ENCODE assay signal across 29 cellular contexts in the genomic region with DNA sequence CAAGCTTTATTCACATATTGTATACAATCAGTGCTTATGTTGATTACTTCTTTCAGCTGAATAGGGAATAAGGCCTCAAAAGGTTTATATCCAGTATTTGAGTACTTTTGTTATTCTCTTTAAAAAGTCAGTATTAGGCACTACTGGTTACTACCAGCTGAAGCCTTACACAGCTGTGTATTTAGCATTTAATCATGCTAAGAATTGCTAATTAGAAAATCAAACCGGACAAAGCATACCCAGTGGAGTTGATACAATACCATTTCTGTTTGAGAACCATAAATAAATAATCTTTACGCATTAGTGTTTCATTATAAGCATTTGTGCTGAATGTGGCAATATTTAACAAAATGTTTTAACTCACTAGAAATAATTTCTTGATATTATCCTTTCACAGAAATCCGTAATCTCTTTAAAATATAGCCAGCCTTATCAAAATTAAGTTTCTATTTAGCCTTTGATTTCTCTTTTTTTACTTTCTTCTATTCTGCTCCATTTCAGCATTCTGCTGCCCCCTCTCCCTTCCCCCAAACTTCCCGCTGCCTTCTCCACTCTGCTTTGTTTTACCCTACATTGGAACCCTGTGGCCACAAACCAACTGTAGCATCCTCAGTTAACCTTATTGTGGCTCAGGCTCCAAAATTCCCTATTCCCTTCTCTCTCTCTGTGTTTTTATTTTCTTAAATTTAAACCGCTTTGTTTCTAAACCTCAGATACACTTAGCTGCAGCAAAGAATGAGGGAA. TPM values are rescaled to one million over a fixed set of nuclear protein-coding genes. Genes with fewer than 3 reads are reported as not detected.
"Had no signal": no experiment of that assay in that cellular context is flagged by ENCODE, and none has a peak within 500 bp of the region (broad histone marks: within the 10 kb centered on the region; RNA-seq: fewer than 3 reads in every experiment).

No MANE protein-coding gene starts in this region.

- H3K4me3 ChIP-seq: body of pancreas, cardiac muscle cell, ovary, prostate gland, sigmoid colon, stomach, thoracic aorta had no signal

- H3K27me3 Mint-ChIP-seq: activated CD8-positive, alpha-beta memory T cell treated with anti-CD3 and anti-CD28 coated beads, Interleukin-2, amount 10 ng/mL, durations not matched to agents 7 days and 5 days; stimulated activated naive B cell treated with anti-CD40 and anti-IgM and Interleukin-4, amounts not matched to agents 10 μg/mL and 1 μg/mL and 100 μg/mL, for 72 hours had no signal

- DNase-seq: activated CD4-positive, alpha-beta T cell treated with anti-CD3 and anti-CD28 coated beads for 36 hours; activated CD4-positive, CD25-positive, alpha-beta regulatory T cell; activated CD8-positive, alpha-beta memory T cell treated with anti-CD3 and anti-CD28 coated beads, Interleukin-2, amount 10 ng/mL, durations not matched to agents 7 days and 5 days; activated CD8-positive, alpha-beta T cell treated with anti-CD3 and anti-CD28 coated beads, Interleukin-2, amount 10 ng/mL, durations not matched to agents 7 days and 5 days; activated T-cell treated with anti-CD3 and anti-CD28 coated beads, Interleukin-2, amount 50 U/mL, for 48 hours; body of pancreas; cortex of kidney; foreskin fibroblast; left colon; mammary epithelial cell; naive thymus-derived CD4-positive, alpha-beta T cell; ovary; sigmoid colon; small intestine; stimulated activated CD4-positive, alpha-beta T cell treated with anti-CD3 and anti-CD28 coated beads, Interleukin-1b, Interleukin-23, amount 100 ng/mL, for 48 hours; stimulated activated CD4-positive, alpha-beta T cell treated with anti-CD3 and anti-CD28 coated beads, Interleukin-4, amount 100 ng/mL, for 4 hours; stimulated activated CD8-positive, alpha-beta memory T cell treated with anti-CD3 and anti-CD28 coated beads, Interleukin-4, amount 100 ng/mL, for 48 hours; stimulated activated naive B cell treated with anti-CD40 and anti-IgM and Interleukin-4, amounts not matched to agents 10 μg/mL and 1 μg/mL and 100 μg/mL, for 72 hours; stomach; T-cell; trophoblast cell had no signal

- H3K4me1 Mint-ChIP-seq: activated CD4-positive, alpha-beta T cell treated with anti-CD3 and anti-CD28 coated beads for 36 hours; activated CD8-positive, alpha-beta memory T cell treated with anti-CD3 and anti-CD28 coated beads, Interleukin-2, amount 10 ng/mL, durations not matched to agents 7 days and 5 days; mesothelial cell of epicardium; naive thymus-derived CD4-positive, alpha-beta T cell; T-cell had no signal

- H3K36me3 ChIP-seq: cardiac muscle cell, ovary, prostate gland, sigmoid colon, stomach, thoracic aorta had no signal

- H3K4me3 Mint-ChIP-seq: activated CD4-positive, alpha-beta T cell treated with anti-CD3 and anti-CD28 coated beads for 36 hours; activated CD8-positive, alpha-beta memory T cell treated with anti-CD3 and anti-CD28 coated beads, Interleukin-2, amount 10 ng/mL, durations not matched to agents 7 days and 5 days; activated CD8-positive, alpha-beta T cell treated with anti-CD3 and anti-CD28 coated beads, Interleukin-2, amount 10 ng/mL, durations not matched to agents 7 days and 5 days; mesothelial cell of epicardium; naive thymus-derived CD4-positive, alpha-beta T cell; stimulated activated naive B cell treated with anti-CD40 and anti-IgM and Interleukin-4, amounts not matched to agents 10 μg/mL and 1 μg/mL and 100 μg/mL, for 72 hours; T-cell had no signal

- H3K4me1 ChIP-seq: body of pancreas, prostate gland, sigmoid colon, stomach had no signal

- H3K36me3 Mint-ChIP-seq: activated CD8-positive, alpha-beta memory T cell treated with anti-CD3 and anti-CD28 coated beads, Interleukin-2, amount 10 ng/mL, durations not matched to agents 7 days and 5 days; activated naive CD4-positive, alpha-beta T cell treated with anti-CD3 and anti-CD28 coated beads, Interleukin-2, amount 50 U/mL, for 72 hours; mesothelial cell of epicardium; naive thymus-derived CD4-positive, alpha-beta T cell; T-cell had no signal

- H3K27ac ChIP-seq: body of pancreas, cardiac muscle cell, ovary, prostate gland, sigmoid colon, stomach, thoracic aorta had no signal

- H3K27me3 ChIP-seq: body of pancreas, cardiac muscle cell, ovary, sigmoid colon, stomach had no signal

- ATAC-seq: activated CD4-positive, alpha-beta T cell treated with anti-CD3 and anti-CD28 coated beads for 36 hours; activated CD8-positive, alpha-beta memory T cell treated with anti-CD3 and anti-CD28 coated beads, Interleukin-2, amount 10 ng/mL, durations not matched to agents 7 days and 5 days; activated CD8-positive, alpha-beta T cell treated with anti-CD3 and anti-CD28 coated beads, Interleukin-2, amount 10 ng/mL, durations not matched to agents 7 days and 5 days; activated naive CD4-positive, alpha-beta T cell treated with anti-CD3 and anti-CD28 coated beads, Interleukin-2, amount 50 U/mL, for 72 hours; body of pancreas; esophagus mucosa; left colon; naive thymus-derived CD4-positive, alpha-beta T cell; stimulated activated naive B cell treated with anti-CD40 and anti-IgM and Interleukin-4, amounts not matched to agents 10 μg/mL and 1 μg/mL and 100 μg/mL, for 72 hours; T-cell had no signal

- H3K27ac Mint-ChIP-seq: activated CD4-positive, alpha-beta T cell treated with anti-CD3 and anti-CD28 coated beads for 36 hours; activated CD8-positive, alpha-beta memory T cell treated with anti-CD3 and anti-CD28 coated beads, Interleukin-2, amount 10 ng/mL, durations not matched to agents 7 days and 5 days; activated CD8-positive, alpha-beta T cell treated with anti-CD3 and anti-CD28 coated beads, Interleukin-2, amount 10 ng/mL, durations not matched to agents 7 days and 5 days; activated naive CD4-positive, alpha-beta T cell treated with anti-CD3 and anti-CD28 coated beads, Interleukin-2, amount 50 U/mL, for 72 hours; activated T-helper 2 cell treated with anti-CD3 and anti-CD28 coated beads, Interferon-gamma antibody, Interleukin-2, Interleukin-4, amounts not matched to agents 10 μg/mL and 5 μg/mL and 100 μg/mL, durations not matched to agents 14 hours and 24 hours and 36 hours; mesothelial cell of epicardium; naive thymus-derived CD4-positive, alpha-beta T cell; stimulated activated naive B cell treated with anti-CD40 and anti-IgM and Interleukin-4, amounts not matched to agents 10 μg/mL and 1 μg/mL and 100 μg/mL, for 72 hours; T-cell had no signal

- H3K9me3 Mint-ChIP-seq: activated T-helper 2 cell treated with anti-CD3 and anti-CD28 coated beads, Interferon-gamma antibody, Interleukin-2, Interleukin-4, amounts not matched to agents 10 μg/mL and 5 μg/mL and 100 μg/mL, durations not matched to agents 14 hours and 24 hours and 36 hours; mesothelial cell of epicardium; T-cell had no signal

- H3K9me3 ChIP-seq: body of pancreas, ovary, prostate gland, sigmoid colon, stomach, thoracic aorta had no signal

RNA-seq across cellular contexts. Expression of gene UGT8, which starts 37.8 kb away (rescaled TPM):
- total RNA-seq: activated CD8-positive, alpha-beta T cell treated with anti-CD3 and anti-CD28 coated beads, Interleukin-2, amount 10 ng/mL, durations not matched to agents 7 days and 5 days; activated T-helper 2 cell treated with anti-CD3 and anti-CD28 coated beads, Interferon-gamma antibody, Interleukin-2, Interleukin-4, amounts not matched to agents 10 μg/mL and 5 μg/mL and 100 μg/mL, durations not matched to agents 14 hours and 24 hours and 36 hours; liver had no signal
